Comparison of ENCODE assay signal across 19 cellular contexts in the genomic region with DNA sequence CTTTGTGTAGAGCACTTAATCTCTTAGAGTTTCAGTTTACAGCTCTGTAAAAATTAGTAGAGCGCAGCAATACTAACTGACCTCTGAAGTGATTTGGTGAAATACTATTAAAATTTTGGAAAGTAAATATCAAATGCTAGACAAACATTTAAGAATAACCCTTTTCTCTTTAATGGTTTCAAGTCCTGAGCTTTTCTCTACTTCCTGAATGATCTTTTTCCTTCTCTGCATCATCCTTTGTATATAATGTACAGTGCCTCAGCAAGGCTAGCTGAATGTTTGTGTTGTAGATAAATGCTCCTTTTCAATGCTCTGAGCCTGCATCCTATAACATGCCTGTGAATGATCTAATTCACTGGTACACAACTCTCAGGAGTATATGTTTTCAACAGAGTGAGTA.
DNase-seq lines count a peak whose midpoint lies in the region; TF ChIP-seq lines count a peak whose summit lies in the region.
"Had no signal": no experiment of that assay in that cellular context is flagged by ENCODE, and none has a peak within 500 bp of the region (broad histone marks: within the 10 kb centered on the region; RNA-seq: fewer than 3 reads in every experiment).

No MANE protein-coding gene starts in this region.

- H3K4me3 Mint-ChIP-seq in HFFc6: no peak overlapping the region
- H3K4me3 Mint-ChIP-seq: CD4-positive, CD25-positive, alpha-beta regulatory T cell; CD8-positive, alpha-beta memory T cell had no signal

- peak overlapping the region; percentile 65 for H3K27ac ChIP-seq in VCaP
- H3K27ac ChIP-seq: HL-60 had no signal

- no peaks in the 10 kb centered on the region; the same call in 1 of the 2 replicates for H3K27me3 Mint-ChIP-seq in HFFc6 (ENCODE audit: insufficient read depth)
- H3K27me3 Mint-ChIP-seq: CD4-positive, CD25-positive, alpha-beta regulatory T cell had no signal

- TF ChIP-seq CTCF in VCaP (conservative IDR thresholded peaks at IDR 0.05): no peak
- no peak for TF ChIP-seq CTCF in HFFc6 (IDR thresholded peaks at IDR 0.05)

- peak; percentile 40 for DNase-seq in NCI-H2107 treated with DMSO at 0.1 percent for 48 hours (lab: John Stamatoyannopoulos, UW; ENCODE audit: unreplicated experiment)
- DNase-seq in NCI-H2107 (lab: John Stamatoyannopoulos, UW): no peak
- DNase-seq in DMS79 (lab: John Stamatoyannopoulos, UW): peak; percentile 76
- DNase-seq in DMS79 treated with DMSO at 0.1 percent for 48 hours (lab: John Stamatoyannopoulos, UW): peak; percentile 87
- no peak for DNase-seq in NK-92 (lab: John Stamatoyannopoulos, UW; ENCODE audit: unreplicated experiment)
- DNase-seq in HFFc6: no peak
- DNase-seq: ACHN; BE2C; C1 segment of cervical spinal cord; CD4-positive, CD25-positive, alpha-beta regulatory T cell; CD8-positive, alpha-beta memory T cell; COR-L47; DMS 273 treated with DMSO at 0.1 percent for 48 hours; DND-41; EL; GOT3; H7 had no signal

- H3K9me3 Mint-ChIP-seq in HFFc6: peaks cover 38% of the 10 kb centered on the region

- H3K27ac Mint-ChIP-seq in HFFc6: no peak overlapping the region
- H3K27ac Mint-ChIP-seq: CD4-positive, CD25-positive, alpha-beta regulatory T cell; CD8-positive, alpha-beta memory T cell had no signal

- no peaks in the 10 kb centered on the region for H3K36me3 Mint-ChIP-seq in HFFc6 (ENCODE audit: low read depth)
- H3K36me3 Mint-ChIP-seq: CD4-positive, CD25-positive, alpha-beta regulatory T cell; CD8-positive, alpha-beta memory T cell had no signal

- H3K4me1 Mint-ChIP-seq in HFFc6 (ENCODE audit: low read depth): no peaks in the 10 kb centered on the region
- H3K4me1 Mint-ChIP-seq: CD4-positive, CD25-positive, alpha-beta regulatory T cell; CD8-positive, alpha-beta memory T cell had no signal

Comparison
In these comparisons a context has a peak if more than half of its experiments do, and no peak if none do; other contexts are left out.
1. DNase-seq: peak in NCI-H2107 treated with DMSO at 0.1 percent for 48 hours (single experiment), DMS79 (single experiment) and DMS79 treated with DMSO at 0.1 percent for 48 hours (single experiment); none in NCI-H2107 (single experiment), NK-92 (single experiment) and HFFc6 (single experiment).